Comparison of ENCODE assay signal across 8 cellular contexts in genomic region chr1:35298464-35298863, GRCh38. TPM values are rescaled to one million over a fixed set of nuclear protein-coding genes. Genes with fewer than 3 reads are reported as not detected.
A peak's percentile ranks its signal among the peaks of the same experiment; 100 is the strongest.
DNase-seq lines count a peak whose midpoint lies in the region; ATAC-seq and TF ChIP-seq lines count a peak whose summit lies in the region.

No MANE protein-coding gene starts in this region.

- DNase-seq in AG08395 (ENCODE audit: low spot score) = peak; percentile 62
- peak; percentile 41 for DNase-seq in ELF-1 (ENCODE audit: low read depth, low spot score)
- DNase-seq in T-helper 2 cell = peak in 3 of 5 experiments; percentile 5 to 67 (median 20)
- peak; percentile 3 for DNase-seq in effector CD8-positive, alpha-beta T cell (lab: John Stamatoyannopoulos, UW)
- DNase-seq in mesothelial cell of epicardium (ENCODE audit: low spot score in 2 of 2, unreplicated experiment in 2 of 2) = no peak
- DNase-seq in GOT3 (lab: John Stamatoyannopoulos, UW) = no peak

- no peaks in the 10 kb centered on the region for H3K4me1 Mint-ChIP-seq in mesothelial cell of epicardium

- no peak overlapping the region for H3K4me3 Mint-ChIP-seq in mesothelial cell of epicardium

- H3K27me3 Mint-ChIP-seq in mesothelial cell of epicardium (ENCODE audit: low read depth) = no peaks in the 10 kb centered on the region

- peak; percentile 64 for ATAC-seq in HG03354 (IDR thresholded peaks at IDR 0.05; ENCODE audit: poor library complexity, severe bottlenecking, unreplicated experiment)
- no peak for ATAC-seq in GM19351 (IDR thresholded peaks at IDR 0.05; ENCODE audit: unreplicated experiment)

- peak overlapping the region; percentile 4 for H3K27ac Mint-ChIP-seq in mesothelial cell of epicardium

- H3K9me3 Mint-ChIP-seq in mesothelial cell of epicardium = peaks cover 10% of the 10 kb centered on the region

- H3K36me3 Mint-ChIP-seq in mesothelial cell of epicardium = peaks cover 33% of the 10 kb centered on the region

- no peak for TF ChIP-seq CTCF in mesothelial cell of epicardium (IDR thresholded peaks at IDR 0.05; ENCODE audit: unreplicated experiment)

RNA-seq across cellular contexts. Expression of gene ZMYM4, which starts 30.0 kb away (rescaled TPM):
- 87.8 to 95.6 TPM (median 91.3 TPM) in 3 replicates for total RNA-seq in mesothelial cell of epicardium

Comparison
In these comparisons a context has a peak if more than half of its experiments do, and no peak if none do; other contexts are left out.
1. DNase-seq: peak in AG08395 (single experiment), ELF-1 (single experiment), T-helper 2 cell (3 of 5) and effector CD8-positive, alpha-beta T cell (single experiment); none in mesothelial cell of epicardium (0 of 2) and GOT3 (single experiment).